Comparison of ENCODE assay signal across 14 cellular contexts in the genomic region with DNA sequence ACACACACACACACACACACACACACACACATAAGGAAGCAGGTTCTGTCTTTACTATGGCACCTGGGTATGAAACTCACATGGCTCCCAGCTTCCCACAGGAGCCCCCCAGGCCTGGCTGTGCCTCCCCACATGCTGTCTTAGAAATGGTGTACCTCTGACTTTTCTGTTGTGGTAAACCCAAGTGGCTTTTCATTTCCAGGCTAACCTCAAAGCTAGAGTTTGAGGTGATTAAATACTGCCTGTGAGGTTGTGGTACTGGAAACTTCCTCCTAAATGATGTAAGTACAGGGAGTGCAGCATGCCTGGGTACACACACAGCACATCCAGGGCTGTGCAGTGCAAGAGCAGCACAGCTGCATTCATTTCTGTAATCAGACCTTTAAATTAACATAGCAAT. TPM values are rescaled to one million over a fixed set of nuclear protein-coding genes. Genes with fewer than 3 reads are reported as not detected.
A peak's percentile ranks its signal among the peaks of the same experiment; 100 is the strongest.
DNase-seq lines count a peak whose midpoint lies in the region; ATAC-seq and TF ChIP-seq lines count a peak whose summit lies in the region.
"Had no signal": no experiment of that assay in that cellular context is flagged by ENCODE, and none has a peak within 500 bp of the region (broad histone marks: within the 10 kb centered on the region; RNA-seq: fewer than 3 reads in every experiment).

No MANE protein-coding gene starts in this region.

- TF ChIP-seq CTCF in IMR-90 (conservative IDR thresholded peaks at IDR 0.05; ENCODE audit: low read depth, low read length) = no peak

- CTCF ChIA-PET in IMR-90 (lab: Yijun Ruan, JAX) = interaction anchor here (0.6 to 1.7 kb wide), 3 partner anchors 30 to 218 kb away, joined by 3 to 6 read pairs (median 4); no protein-coding TSS in a partner anchor

- H3K4me2 ChIP-seq in IMR-90 (ENCODE audit: low read depth, low read length) = no peak overlapping the region
- no peak overlapping the region for H3K4me2 ChIP-seq in skeletal muscle satellite cell (ENCODE audit: low read length)

- DNase-seq in activated T-cell treated with anti-CD3 and anti-CD28 coated beads, Interleukin-2, amount 50 U/mL, for 4 hours = no peak
- no peak for DNase-seq in activated T-cell treated with anti-CD3 and anti-CD28 coated beads for 4 hours
- peak; percentile 49 for DNase-seq in IMR-90
- no peak for DNase-seq in DMS 273 (lab: John Stamatoyannopoulos, UW; ENCODE audit: unreplicated experiment)
- no peak for DNase-seq in epidermal melanocyte (ENCODE audit: insufficient read length, low spot score)
- DNase-seq: KBM-7, NCI-H2107, Peyer's patch, T1000 had no signal

- H3K27me3 Mint-ChIP-seq in activated T-cell treated with anti-CD3 and anti-CD28 coated beads, Interleukin-2, amount 50 U/mL, for 4 hours (ENCODE audit: low read depth) = peaks cover 2% of the 10 kb centered on the region
- H3K27me3 Mint-ChIP-seq in activated T-helper 17 cell treated with anti-CD3 and anti-CD28 coated beads, Interleukin-2, amount 50 U/mL, for 72 hours = no peaks in the 10 kb centered on the region

- H3K9me1 ChIP-seq in IMR-90 (ENCODE audit: insufficient read depth, low read length) = peaks cover 22% of the 10 kb centered on the region

- no peak for TF ChIP-seq POLR2A in IMR-90 (IDR thresholded peaks at IDR 0.05; ENCODE audit: low read depth, low read length)

- in situ Hi-C loops in IMR-90 (cut with MboI; ENCODE audit: low sequenced_read_pairs) = no loop called here

- peak overlapping the region; percentile 28 for H2BK5ac ChIP-seq in IMR-90 (ENCODE audit: low read depth, low read length, poor library complexity, severe bottlenecking)

- no TSS peak for BruUV-seq in IMR-90 (replicated peaks; lab: Mats Ljungman, UMichigan)

- no peaks in the 10 kb centered on the region for H4K20me1 ChIP-seq in IMR-90 (ENCODE audit: insufficient read depth, low read length)

- ATAC-seq in activated T-cell treated with anti-CD3 and anti-CD28 coated beads, Interleukin-2, amount 50 U/mL, for 4 hours = peak; percentile 56 to 78
- ATAC-seq in IMR-90 (ENCODE audit: low read depth) = no peak
- ATAC-seq in activated T-helper 17 cell treated with anti-CD3 and anti-CD28 coated beads, Interleukin-2, amount 50 U/mL, for 72 hours (replicated peaks) = peak; percentile 87
- ATAC-seq in GM21529 (IDR thresholded peaks at IDR 0.05; ENCODE audit: unreplicated experiment) = no peak

- POLR2A ChIA-PET in IMR-90 (lab: Charles Lee; ENCODE audit: unreplicated experiment) = no interaction called here

- H2BK20ac ChIP-seq in IMR-90 (ENCODE audit: low read depth, low read length) = peak overlapping the region; percentile 79

- H2AFZ ChIP-seq in IMR-90 (replicated peaks; ENCODE audit: low read length, poor library complexity) = peak overlapping the region; percentile 4

- peak overlapping the region; percentile 29; the same call in 1 of the 2 replicates for H3K23ac ChIP-seq in IMR-90 (ENCODE audit: low read depth, low read length)

- H2AK5ac ChIP-seq in IMR-90 (ENCODE audit: low read depth, low read length) = peak overlapping the region; percentile 67

- peaks cover 1 to 38% of the 10 kb centered on the region in 2 experiments for H3K79me1 ChIP-seq in IMR-90 (ENCODE audit: low read depth in 1 of 2, low read length in 2 of 2)

- peak overlapping the region; percentile 76; the same call in 1 of the 2 replicates for H4K5ac ChIP-seq in IMR-90 (ENCODE audit: low read depth, low read length)

- H4K91ac ChIP-seq in IMR-90 (ENCODE audit: insufficient read depth, low read depth, low read length) = peak overlapping the region; percentile 51

- H3K4ac ChIP-seq in IMR-90 (ENCODE audit: low read depth, low read length) = peak overlapping the region; percentile 69

- H3K27ac Mint-ChIP-seq in activated T-helper 17 cell treated with anti-CD3 and anti-CD28 coated beads, Interleukin-2, amount 50 U/mL, for 72 hours = no peak overlapping the region
- H3K27ac Mint-ChIP-seq: activated T-helper 2 cell treated with anti-CD3 and anti-CD28 coated beads, Interferon-gamma antibody, Interleukin-2, Interleukin-4, amounts not matched to agents 10 μg/mL and 5 μg/mL and 100 μg/mL, durations not matched to agents 14 hours and 24 hours and 36 hours had no signal

- peak overlapping the region; percentile 1; the same call in 1 of the 2 replicates for H3K18ac ChIP-seq in IMR-90 (ENCODE audit: low read depth, low read length)

- no peak for TF ChIP-seq RAD21 in IMR-90 (IDR thresholded peaks at IDR 0.05; ENCODE audit: low read length)

- no peak overlapping the region; the same call in 1 of the 2 replicates for H3K27ac ChIP-seq in IMR-90 (ENCODE audit: insufficient read depth, low read length)
- H3K27ac ChIP-seq: Peyer's patch had no signal

- peak overlapping the region; percentile 80 for H2BK120ac ChIP-seq in IMR-90 (ENCODE audit: low read depth, low read length)

- no peaks in the 10 kb centered on the region for H3K9me3 ChIP-seq in IMR-90 (ENCODE audit: control insufficient read depth, insufficient read depth, low read length)
- H3K9me3 ChIP-seq in skeletal muscle satellite cell (replicated peaks; ENCODE audit: low read length) = no peaks in the 10 kb centered on the region
- H3K9me3 ChIP-seq: HAP-1, Peyer's patch had no signal

- no peaks in the 10 kb centered on the region for H3K36me3 Mint-ChIP-seq in activated T-cell treated with anti-CD3 and anti-CD28 coated beads, Interleukin-2, amount 50 U/mL, for 4 hours (ENCODE audit: insufficient read depth)
- H3K36me3 Mint-ChIP-seq in activated T-helper 17 cell treated with anti-CD3 and anti-CD28 coated beads, Interleukin-2, amount 50 U/mL, for 72 hours (ENCODE audit: low read depth) = no peaks in the 10 kb centered on the region

- no peaks in the 10 kb centered on the region for H3K9me3 Mint-ChIP-seq in activated T-cell treated with anti-CD3 and anti-CD28 coated beads, Interleukin-2, amount 50 U/mL, for 4 hours
- H3K9me3 Mint-ChIP-seq in activated T-helper 17 cell treated with anti-CD3 and anti-CD28 coated beads, Interleukin-2, amount 50 U/mL, for 72 hours = no peaks in the 10 kb centered on the region

- H4K8ac ChIP-seq in IMR-90 (ENCODE audit: low read depth in 2 of 2, low read length in 2 of 2) = peak overlapping the region in 1 of 2 experiments; percentile 2; a peak in 1 of 4 replicates

- H3K27me3 ChIP-seq in IMR-90 (ENCODE audit: control insufficient read depth, insufficient read depth, low read length) = no peaks in the 10 kb centered on the region
- no peaks in the 10 kb centered on the region for H3K27me3 ChIP-seq in skeletal muscle satellite cell (ENCODE audit: control insufficient read depth, insufficient read depth, low read length)
- H3K27me3 ChIP-seq: Peyer's patch had no signal

- peak overlapping the region; percentile 64; the same call in 2 of the 3 replicates for H2BK15ac ChIP-seq in IMR-90 (ENCODE audit: low read depth, low read length)

- H3K4me3 ChIP-seq in IMR-90 (ENCODE audit: insufficient read depth, low read depth, low read length) (no peak overlapping the region), skeletal muscle satellite cell (ENCODE audit: low read length) (no peak overlapping the region)
- H3K4me3 ChIP-seq: HAP-1, Peyer's patch had no signal

- H3K4me3 Mint-ChIP-seq in activated T-cell treated with anti-CD3 and anti-CD28 coated beads, Interleukin-2, amount 50 U/mL, for 4 hours = no peak overlapping the region
- no peak overlapping the region for H3K4me3 Mint-ChIP-seq in activated T-helper 17 cell treated with anti-CD3 and anti-CD28 coated beads, Interleukin-2, amount 50 U/mL, for 72 hours

- H3K36me3 ChIP-seq in IMR-90 (ENCODE audit: control insufficient read depth, insufficient read depth, low read length) = no peaks in the 10 kb centered on the region
- H3K36me3 ChIP-seq in skeletal muscle satellite cell (ENCODE audit: insufficient read depth, low read length) = no peaks in the 10 kb centered on the region
- H3K36me3 ChIP-seq: HAP-1, Peyer's patch had no signal

- H2AK9ac ChIP-seq in IMR-90 (replicated peaks; ENCODE audit: low read depth, low read length, poor library complexity) = no peak overlapping the region

- H3K4me1 ChIP-seq in IMR-90 (ENCODE audit: control insufficient read depth, insufficient read depth, low read length) (peaks cover 27% of the 10 kb centered on the region), skeletal muscle satellite cell (ENCODE audit: control insufficient read depth, insufficient read depth, low read length) (peaks cover 63% of the 10 kb centered on the region)
- H3K4me1 ChIP-seq: HAP-1, Peyer's patch had no signal

- H3K56ac ChIP-seq in IMR-90 (ENCODE audit: extremely low read depth, insufficient read depth, low read length) = no peak overlapping the region

- H3K14ac ChIP-seq in IMR-90 (replicated peaks; ENCODE audit: low read depth, low read length) = peak overlapping the region; percentile 18; the same call in 1 of the 2 replicates

- no peak overlapping the region for H3K9ac ChIP-seq in IMR-90 (ENCODE audit: low read depth, low read length)
- H3K9ac ChIP-seq in skeletal muscle satellite cell (ENCODE audit: low read depth, low read length) = peak overlapping the region; percentile 43

- peaks cover 8% of the 10 kb centered on the region for H3K4me1 Mint-ChIP-seq in activated T-cell treated with anti-CD3 and anti-CD28 coated beads, Interleukin-2, amount 50 U/mL, for 4 hours (ENCODE audit: low read depth)
- H3K4me1 Mint-ChIP-seq in activated T-helper 17 cell treated with anti-CD3 and anti-CD28 coated beads, Interleukin-2, amount 50 U/mL, for 72 hours = peaks cover 5% of the 10 kb centered on the region

- dilution Hi-C loops in IMR-90 (cut with HindIII; ENCODE audit: low sequenced_read_pairs, unreplicated experiment) = no loop called here

- intact Hi-C loops in IMR-90 (cut with micrococcal nuclease) = no loop called here

TF ChIP-seq in IMR-90, 13 proteins besides CTCF, POLR2A, EP300 and RAD21 (continues in another document):
- TF ChIP-seq USF2 (IDR thresholded peaks at IDR 0.05; ENCODE audit: low read depth, low read length) (no peak), SMC3 (IDR thresholded peaks at IDR 0.05; ENCODE audit: low read depth, low read length) (no peak), MXI1 (IDR thresholded peaks at IDR 0.05; ENCODE audit: borderline replicate concordance, low read depth, low read length) (no peak)

RNA-seq across cellular contexts. Expression of gene ME3, which starts 34.4 kb away (rescaled TPM):
- 10 to 100 TPM in 1 of 3 donors, 1 to 10 TPM in 2; 5.3 to 10.3 (median 8.3) TPM for total RNA-seq in activated T-cell treated with anti-CD3 and anti-CD28 coated beads, Interleukin-2, amount 50 U/mL, for 4 hours
- total RNA-seq in IMR-90 (2012; rRNA removed) = 9.0 and 9.2 TPM in 2 replicates
- 7.8 and 10.1 TPM in 2 replicates for polyA plus RNA-seq in IMR-90 (2012; rRNA removed)
- polyA plus RNA-seq in IMR-90 (2012; cell fraction: cytosol; rRNA removed) = 2.9 and 5.5 TPM in 2 replicates
- 39.5 and 39.7 TPM in 2 replicates for polyA plus RNA-seq in IMR-90 (2012; cell fraction: nucleus; rRNA removed; ENCODE audit: low replicate concordance)
- 1 to 10 TPM; 1.5 to 2.9 TPM for total RNA-seq in activated T-helper 17 cell treated with anti-CD3 and anti-CD28 coated beads, Interleukin-2, amount 50 U/mL, for 72 hours
- total RNA-seq in skeletal muscle satellite cell (2012; rRNA removed) = 14.7 and 26.6 TPM in 2 replicates

Comparison
In these comparisons a context has a peak if more than half of its experiments do, and no peak if none do; other contexts are left out.
1. ATAC-seq: peak in activated T-cell treated with anti-CD3 and anti-CD28 coated beads, Interleukin-2, amount 50 U/mL, for 4 hours (2 of 2) and activated T-helper 17 cell treated with anti-CD3 and anti-CD28 coated beads, Interleukin-2, amount 50 U/mL, for 72 hours (single experiment); none in IMR-90 (single experiment) and GM21529 (single experiment).